ENCODE assay signal across 21 cellular contexts in genomic region chr6:56744528-56744927, GRCh38.
A peak's percentile ranks its signal among the peaks of the same experiment; 100 is the strongest.
DNase-seq lines count a peak whose midpoint lies in the region; ATAC-seq, FAIRE-seq and TF ChIP-seq lines count a peak whose summit lies in the region.
"Had no signal": no experiment of that assay in that cellular context is flagged by ENCODE, and none has a peak within 500 bp of the region (broad histone marks: within the 10 kb centered on the region; RNA-seq: fewer than 3 reads in every experiment).

No MANE protein-coding gene starts in this region.

- in situ Hi-C loops in IMR-90 (cut with MboI; ENCODE audit: low sequenced_read_pairs) = no loop called here

- H2BK120ac ChIP-seq in IMR-90 (ENCODE audit: low read depth, low read length) = no peak overlapping the region

- no peak overlapping the region for H3K18ac ChIP-seq in IMR-90 (ENCODE audit: low read depth, low read length)

- H3K9ac ChIP-seq in IMR-90 (ENCODE audit: low read depth, low read length) = no peak overlapping the region

- no peak overlapping the region for H2AK9ac ChIP-seq in IMR-90 (replicated peaks; ENCODE audit: low read depth, low read length, poor library complexity)

- no peak overlapping the region for H3K27ac ChIP-seq in IMR-90 (ENCODE audit: insufficient read depth, low read length)
- peak overlapping the region in 6 of 10 donors; percentile 12 to 53 (median 24) for H3K27ac ChIP-seq in heart right ventricle
- no peak overlapping the region for H3K27ac ChIP-seq in A673 (ENCODE audit: low read depth, low read length, poor library complexity, severe bottlenecking)
- H3K27ac ChIP-seq: lower lobe of right lung had no signal

- H3K36me3 ChIP-seq in IMR-90 (ENCODE audit: control insufficient read depth, insufficient read depth, low read length) (no peaks in the 10 kb centered on the region), heart right ventricle (no peaks in the 10 kb centered on the region), A673 (ENCODE audit: insufficient read depth, low read length, poor library complexity, severe bottlenecking) (no peaks in the 10 kb centered on the region)
- H3K36me3 ChIP-seq: lower lobe of right lung had no signal

- no peak overlapping the region for H4K91ac ChIP-seq in IMR-90 (ENCODE audit: insufficient read depth, low read depth, low read length)

- H3K9me3 ChIP-seq in IMR-90 (ENCODE audit: control insufficient read depth, insufficient read depth, low read length) (no peaks in the 10 kb centered on the region), heart right ventricle (no peaks in the 10 kb centered on the region), A673 (ENCODE audit: low read depth, low read length, poor library complexity, severe bottlenecking) (no peaks in the 10 kb centered on the region)
- H3K9me3 ChIP-seq: lower lobe of right lung had no signal

- TF ChIP-seq RAD21 in IMR-90 (IDR thresholded peaks at IDR 0.05; ENCODE audit: low read length) = no peak

- intact Hi-C loops in IMR-90 (cut with micrococcal nuclease) (no loop called here), heart right ventricle (cut with DNase I) (no loop called here), A673 (cut with micrococcal nuclease; ENCODE audit: unreplicated experiment) (no loop called here)

- no TSS peak for BruUV-seq in IMR-90 (replicated peaks; lab: Mats Ljungman, UMichigan)
- BruUV-seq in A673 (replicated peaks; lab: Mats Ljungman, UMichigan) = no TSS peak

- H2BK20ac ChIP-seq in IMR-90 (ENCODE audit: low read depth, low read length) = no peak overlapping the region; the same call in 1 of the 2 replicates

- H3K4me1 ChIP-seq in IMR-90 (ENCODE audit: control insufficient read depth, insufficient read depth, low read length) = peaks cover 15% of the 10 kb centered on the region
- peaks cover 0 to 84% (median 51%) of the 10 kb centered on the region in 9 donors for H3K4me1 ChIP-seq in heart right ventricle
- H3K4me1 ChIP-seq in A673 (ENCODE audit: insufficient read depth, low read length, poor library complexity, severe bottlenecking) = no peaks in the 10 kb centered on the region

- H3K4me2 ChIP-seq in IMR-90 (ENCODE audit: low read depth, low read length) = no peak overlapping the region

- H2AK5ac ChIP-seq in IMR-90 (ENCODE audit: low read depth, low read length) = peak overlapping the region; percentile 75; the same call in 1 of the 2 replicates

- peaks cover 20 to 66% of the 10 kb centered on the region in 2 experiments for H3K79me1 ChIP-seq in IMR-90 (ENCODE audit: low read depth in 1 of 2, low read length in 2 of 2)

- H2AFZ ChIP-seq in IMR-90 (replicated peaks; ENCODE audit: low read length, poor library complexity) = no peak overlapping the region

- ATAC-seq in GM21717 (IDR thresholded peaks at IDR 0.05; ENCODE audit: unreplicated experiment) (peak; percentile 41), IMR-90 (ENCODE audit: low read depth) (no peak), heart right ventricle (peak in 6 of 8 donors; percentile 50 to 78 (median 61)), HG02938 (IDR thresholded peaks at IDR 0.05; ENCODE audit: unreplicated experiment) (no peak)
- ATAC-seq: activated naive CD4-positive, alpha-beta T cell treated with anti-CD3 and anti-CD28 coated beads, Interleukin-2, amount 50 U/mL, for 72 hours; activated T-cell treated with anti-CD3 and anti-CD28 coated beads, Interleukin-2, amount 50 U/mL, for 72 hours; lower lobe of right lung; SK-N-SH treated with all-trans-retinoic acid at 6 μM for 48 hours had no signal

- no peak for TF ChIP-seq POLR2A in IMR-90 (IDR thresholded peaks at IDR 0.05; ENCODE audit: low read depth, low read length)

- 0 out of 3 replicates have a peak overlapping the region, but pooled peaks have one; percentile 25 for H2BK15ac ChIP-seq in IMR-90 (ENCODE audit: low read depth, low read length)

- H3K4ac ChIP-seq in IMR-90 (ENCODE audit: low read depth, low read length) = peak overlapping the region; percentile 64

- H3K4me3 ChIP-seq in IMR-90 (ENCODE audit: insufficient read depth, low read depth, low read length) = no peak overlapping the region
- H3K4me3 ChIP-seq in heart right ventricle = no peak overlapping the region
- no peak overlapping the region for H3K4me3 ChIP-seq in A673 (ENCODE audit: low read depth, low read length, poor library complexity, severe bottlenecking)
- H3K4me3 ChIP-seq: lower lobe of right lung had no signal

- no peak overlapping the region for H4K5ac ChIP-seq in IMR-90 (ENCODE audit: low read depth, low read length)

- WGBS in IMR-90 (ENCODE audit: extremely low coverage in 2 of 2, insufficient read length in 1 of 2), 2 experiments = 100% methylated on average over 2 of the region's 3 CpGs; no CpG with 5 or more reads in 1 of the 2 experiments
- 49 to 65% methylated on average over 3 of the region's 3 CpGs for WGBS in heart right ventricle, 2 donors

- TF ChIP-seq CTCF in IMR-90 (conservative IDR thresholded peaks at IDR 0.05; ENCODE audit: low read depth, low read length) = no peak
- TF ChIP-seq CTCF in heart right ventricle (IDR thresholded peaks at IDR 0.05) = no peak
- TF ChIP-seq CTCF in A673 (conservative IDR thresholded peaks at IDR 0.05; ENCODE audit: low read depth, low read length) = no peak

- peak overlapping the region in 1 of 2 experiments; percentile 9; a peak in 1 of 4 replicates for H4K8ac ChIP-seq in IMR-90 (ENCODE audit: low read depth in 2 of 2, low read length in 2 of 2)

- H3K14ac ChIP-seq in IMR-90 (replicated peaks; ENCODE audit: low read depth, low read length) = peak overlapping the region; percentile 55

- peaks cover 16% of the 10 kb centered on the region for H3K9me1 ChIP-seq in IMR-90 (ENCODE audit: insufficient read depth, low read length)

- dilution Hi-C loops in IMR-90 (cut with HindIII; ENCODE audit: low sequenced_read_pairs, unreplicated experiment) = no loop called here

- CTCF ChIA-PET in IMR-90 (lab: Yijun Ruan, JAX) = interaction anchor here (0.6 to 1.6 kb wide), 3 partner anchors 13 to 807 kb away, joined by 4 to 9 read pairs (median 6); no protein-coding TSS in a partner anchor
- CTCF ChIA-PET in A673 (lab: Charles Lee) = interaction anchor here (0.6 kb wide), 1 partner anchor 453 kb away, joined by 3 read pairs; no protein-coding TSS in a partner anchor

- DNase-seq in IMR-90 (no peak), heart right ventricle (no peak), urothelium cell line (ENCODE audit: low spot score) (no peak), NOMO-1 (lab: John Stamatoyannopoulos, UW; ENCODE audit: unreplicated experiment in 2 of 2) (no peak), A673 (ENCODE audit: low spot score) (no peak)
- DNase-seq: activated CD4-positive, CD25-positive, alpha-beta regulatory T cell treated with anti-CD3 and anti-CD28 coated beads, Interleukin-2, amount 50 U/mL, for 72 hours; activated T-cell treated with anti-CD3 and anti-CD28 coated beads, Interleukin-2, amount 50 U/mL, for 72 hours; COR-L47; head of caudate nucleus; immature natural killer cell; lower lobe of right lung; NCI-H1694; NCI-H226; NK-92 treated with Interleukin-12 subunit alpha and Interleukin-12 subunit beta, amount 100 ng/mL, for 24 hours; nucleus accumbens; retina; T-helper 9 cell had no signal

- POLR2A ChIA-PET in IMR-90 (lab: Charles Lee; ENCODE audit: unreplicated experiment) (no interaction called here), A673 (lab: Charles Lee; ENCODE audit: low non-redundant PET) (no interaction called here)

- no peaks in the 10 kb centered on the region for H3K27me3 ChIP-seq in IMR-90 (ENCODE audit: control insufficient read depth, insufficient read depth, low read length)
- no peaks in the 10 kb centered on the region for H3K27me3 ChIP-seq in heart right ventricle
- no peaks in the 10 kb centered on the region for H3K27me3 ChIP-seq in A673 (replicated peaks; ENCODE audit: insufficient read depth, low read depth, low read length, poor library complexity)

- peak overlapping the region; percentile 15 for H2BK5ac ChIP-seq in IMR-90 (ENCODE audit: low read depth, low read length, poor library complexity, severe bottlenecking)

- H3K56ac ChIP-seq in IMR-90 (ENCODE audit: extremely low read depth, insufficient read depth, low read length) = no peak overlapping the region

- H4K20me1 ChIP-seq in IMR-90 (ENCODE audit: insufficient read depth, low read length) = peaks cover 42% of the 10 kb centered on the region; the same call in 1 of the 2 replicates

- FAIRE-seq in urothelium cell line (lab: Jason Lieb, UNC) = peak; percentile 83

- peak overlapping the region; percentile 76 for H3K23ac ChIP-seq in IMR-90 (ENCODE audit: low read depth, low read length)

TF ChIP-seq in IMR-90, 13 proteins besides CTCF, POLR2A, EP300 and RAD21 (continues in another document):
- TF ChIP-seq ELK1 (IDR thresholded peaks at IDR 0.05; ENCODE audit: borderline replicate concordance, low read depth, low read length) (no peak), MAFK (IDR thresholded peaks at IDR 0.05; ENCODE audit: low read depth, low read length) (no peak), FOS (IDR thresholded peaks at IDR 0.05; ENCODE audit: low read depth, low read length) (no peak), CHD1 (IDR thresholded peaks at IDR 0.05; ENCODE audit: low read depth, low read length) (no peak), USF2 (IDR thresholded peaks at IDR 0.05; ENCODE audit: low read depth, low read length) (no peak), SMC3 (IDR thresholded peaks at IDR 0.05; ENCODE audit: low read depth, low read length) (no peak), BHLHE40 (IDR thresholded peaks at IDR 0.05; ENCODE audit: low read depth, low read length) (no peak), RFX5 (IDR thresholded peaks at IDR 0.05; ENCODE audit: low read depth, low read length) (no peak), NFE2L2 (IDR thresholded peaks at IDR 0.05; ENCODE audit: low read depth, low read length) (no peak), RCOR1 (IDR thresholded peaks at IDR 0.05; ENCODE audit: insufficient replicate concordance, low read length) (no peak), MAZ (IDR thresholded peaks at IDR 0.05; ENCODE audit: borderline replicate concordance, low read depth, low read length) (no peak), MXI1 (IDR thresholded peaks at IDR 0.05; ENCODE audit: borderline replicate concordance, low read depth, low read length) (no peak)

Comparison
In these comparisons a context has a peak if more than half of its experiments do, and no peak if none do; other contexts are left out.
1. ATAC-seq: peak in GM21717 (single experiment) and heart right ventricle (6 of 8); none in IMR-90 (single experiment) and HG02938 (single experiment).
2. H3K27ac ChIP-seq: peak in heart right ventricle (6 of 10); none in IMR-90 (single experiment) and A673 (single experiment).